ENCODE assay signal across 18 cellular contexts in genomic region chr1:243597383-243597782, GRCh38.
DNase-seq lines count a peak whose midpoint lies in the region; ATAC-seq, FAIRE-seq and TF ChIP-seq lines count a peak whose summit lies in the region.
"Had no signal": no experiment of that assay in that cellular context is flagged by ENCODE, and none has a peak within 500 bp of the region (broad histone marks: within the 10 kb centered on the region; RNA-seq: fewer than 3 reads in every experiment).

No MANE protein-coding gene starts in this region.

- no peak overlapping the region for H4K12ac ChIP-seq in trophoblast cell (ENCODE audit: low read depth, low read length)

- TF ChIP-seq RAD21 in SK-N-SH (IDR thresholded peaks at IDR 0.05; ENCODE audit: low read length), result no peak

- H2BK12ac ChIP-seq in trophoblast cell (ENCODE audit: low read length), result no peak overlapping the region

- peaks cover 8% of the 10 kb centered on the region for H3K9me3 Mint-ChIP-seq in chondrocyte (ENCODE audit: low read depth)

- H3K27ac Mint-ChIP-seq in chondrocyte (ENCODE audit: unreplicated experiment), result peak overlapping the region; percentile 68

- TF ChIP-seq EP300 in SK-N-SH (IDR thresholded peaks at IDR 0.05; ENCODE audit: borderline replicate concordance in 1 of 2, low read depth in 1 of 2, low read length in 1 of 2), result no peak

- H3K14ac ChIP-seq in trophoblast cell (ENCODE audit: low read length), result no peak overlapping the region

- no peak for FAIRE-seq in RCC 7860 (lab: Jason Lieb, UNC)
- FAIRE-seq: A549 had no signal

- H3K79me2 ChIP-seq in SK-N-SH (ENCODE audit: insufficient read depth) (peaks cover 12% of the 10 kb centered on the region; the same call in 1 of the 2 replicates), trophoblast cell (ENCODE audit: control insufficient read depth, insufficient read depth, low read length, poor library complexity) (no peaks in the 10 kb centered on the region), OCI-LY7 (ENCODE audit: insufficient read depth, low read depth, low read length) (no peaks in the 10 kb centered on the region)

- intact Hi-C loops in OCI-LY7 (cut with micrococcal nuclease; ENCODE audit: unreplicated experiment), result no loop called here

- CTCF ChIA-PET in SK-N-SH (lab: Yijun Ruan, JAX), result no interaction called here
- CTCF ChIA-PET in OCI-LY7 (lab: Charles Lee; ENCODE audit: unreplicated experiment), result no interaction called here

- no peak for TF ChIP-seq CTCF in SK-N-SH (IDR thresholded peaks at IDR 0.05)
- no peak for TF ChIP-seq CTCF in chondrocyte (IDR thresholded peaks at IDR 0.05)
- TF ChIP-seq CTCF in OCI-LY7 (conservative IDR thresholded peaks at IDR 0.05; ENCODE audit: low read length), result no peak

- no peaks in the 10 kb centered on the region for H3K27me3 Mint-ChIP-seq in chondrocyte (ENCODE audit: low read depth)

- POLR2A ChIA-PET in SK-N-SH (lab: Yijun Ruan, JAX), result no interaction called here
- POLR2A ChIA-PET in OCI-LY7 (lab: Charles Lee), result no interaction called here

- no peak overlapping the region for H3K18ac ChIP-seq in trophoblast cell (ENCODE audit: low read length)

- over 99% methylated on average over 3 of the region's 3 CpGs for WGBS in SK-N-SH (ENCODE audit: low lambda C conversion rate)
- no CpG with 5 or more reads among the region's 3 CpGs for WGBS in trophoblast cell (ENCODE audit: extremely low coverage, insufficient coverage, insufficient read length)

- peaks cover 9% of the 10 kb centered on the region for H3K36me3 Mint-ChIP-seq in chondrocyte (ENCODE audit: low read depth)

- H4K20me1 ChIP-seq in SK-N-SH (ENCODE audit: insufficient read depth), result no peaks in the 10 kb centered on the region
- no peaks in the 10 kb centered on the region for H4K20me1 ChIP-seq in OCI-LY7 (ENCODE audit: insufficient read depth, low read length)

- ATAC-seq in SK-N-SH treated with all-trans-retinoic acid at 6 μM for 48 hours (no peak), HG02642 (IDR thresholded peaks at IDR 0.05; ENCODE audit: poor library complexity, unreplicated experiment) (no peak)
- no peak for ATAC-seq in activated CD4-positive, CD25-positive, alpha-beta regulatory T cell treated with anti-CD3 and anti-CD28 coated beads, Interleukin-2, amount 50 U/mL, for 24 hours
- ATAC-seq: A549, esophagus mucosa, heart left ventricle, Panc1 had no signal

- H3K4ac ChIP-seq in trophoblast cell (ENCODE audit: low read depth, low read length), result no peak overlapping the region

- H3K4me1 Mint-ChIP-seq in chondrocyte (ENCODE audit: low read depth), result peaks cover 25% of the 10 kb centered on the region

- H3K4me2 ChIP-seq in SK-N-SH, result no peak overlapping the region
- no peak overlapping the region for H3K4me2 ChIP-seq in trophoblast cell (ENCODE audit: low read length)
- H3K4me2 ChIP-seq in OCI-LY7 (ENCODE audit: low read length), result no peak overlapping the region
- H3K4me2 ChIP-seq: A549 had no signal

- H3K4me3 ChIP-seq in SK-N-SH (ENCODE audit: low read depth in 2 of 2, low read length in 1 of 2), result no peak overlapping the region
- H3K4me3 ChIP-seq in trophoblast cell (ENCODE audit: low read depth, low read length), result no peak overlapping the region
- H3K4me3 ChIP-seq in OCI-LY7 (ENCODE audit: low read depth, low read length, poor library complexity, severe bottlenecking), result no peak overlapping the region
- H3K4me3 ChIP-seq: A549, colonic mucosa, heart left ventricle, sigmoid colon had no signal

- peaks cover 45% of the 10 kb centered on the region for H3F3A ChIP-seq in SK-N-SH (replicated peaks; ENCODE audit: insufficient read depth)

- H3K4me3 Mint-ChIP-seq in chondrocyte (ENCODE audit: unreplicated experiment), result no peak overlapping the region

- H2BK5ac ChIP-seq in trophoblast cell (ENCODE audit: low read depth, low read length, poor library complexity), result no peak overlapping the region

- BruUV-seq in OCI-LY7 (replicated peaks; lab: Mats Ljungman, UMichigan), result no TSS peak

- no peaks in the 10 kb centered on the region for H3K27me3 ChIP-seq in SK-N-SH (ENCODE audit: insufficient read depth)
- no peaks in the 10 kb centered on the region for H3K27me3 ChIP-seq in trophoblast cell (ENCODE audit: insufficient read depth, low read length)
- H3K27me3 ChIP-seq: colonic mucosa, heart left ventricle, sigmoid colon had no signal

- no peak overlapping the region for H4K8ac ChIP-seq in trophoblast cell (ENCODE audit: low read depth, low read length)

- H3K27ac ChIP-seq in SK-N-SH (ENCODE audit: low read depth in 2 of 2, low read length in 1 of 2) (peak overlapping the region in 1 of 2 experiments; percentile 89; a peak in 2 of 4 replicates), trophoblast cell (ENCODE audit: low read depth, low read length) (no peak overlapping the region), OCI-LY7 (ENCODE audit: low read depth, low read length, poor library complexity, severe bottlenecking) (no peak overlapping the region)
- H3K27ac ChIP-seq: A549, colonic mucosa, heart left ventricle, sigmoid colon had no signal

- H3K4me1 ChIP-seq in SK-N-SH (ENCODE audit: control insufficient read depth in 1 of 2, insufficient read depth in 2 of 2, low read depth in 1 of 2, low read length in 1 of 2), result peaks cover 7 to 10% of the 10 kb centered on the region in 2 experiments; a peak in 3 of 4 replicates
- H3K4me1 ChIP-seq in trophoblast cell (ENCODE audit: control insufficient read depth in 1 of 2, insufficient read depth in 2 of 2, low read length in 2 of 2), result no peaks in the 10 kb centered on the region
- no peaks in the 10 kb centered on the region for H3K4me1 ChIP-seq in OCI-LY7 (ENCODE audit: insufficient read depth, low read length, poor library complexity, severe bottlenecking)
- H3K4me1 ChIP-seq: A549, colonic mucosa had no signal

- H3K9me2 ChIP-seq in SK-N-SH, result no peaks in the 10 kb centered on the region
- H3K9me2 ChIP-seq in OCI-LY7 (ENCODE audit: insufficient read depth, low read length), result no peaks in the 10 kb centered on the region

- no peaks in the 10 kb centered on the region for H3K79me1 ChIP-seq in trophoblast cell (ENCODE audit: low read length)

- H3K9me3 ChIP-seq in SK-N-SH, result peaks cover 6% of the 10 kb centered on the region; the same call in 1 of the 2 replicates
- H3K9me3 ChIP-seq in trophoblast cell (ENCODE audit: insufficient read depth, low read depth, low read length), result no peaks in the 10 kb centered on the region
- no peaks in the 10 kb centered on the region for H3K9me3 ChIP-seq in OCI-LY7 (ENCODE audit: low read length)
- H3K9me3 ChIP-seq: colonic mucosa had no signal

- H3K23ac ChIP-seq in trophoblast cell (ENCODE audit: low read length), result no peak overlapping the region

- H3K9ac ChIP-seq in SK-N-SH (0 out of 2 replicates have a peak overlapping the region, but pooled peaks have one; percentile 0), trophoblast cell (ENCODE audit: low read length) (no peak overlapping the region)

- H2AK5ac ChIP-seq in trophoblast cell (ENCODE audit: low read length), result no peak overlapping the region

- H2AFZ ChIP-seq in SK-N-SH (ENCODE audit: low read depth) (no peak overlapping the region), trophoblast cell (ENCODE audit: insufficient read depth, low read length, poor library complexity) (no peak overlapping the region), OCI-LY7 (ENCODE audit: low read length) (no peak overlapping the region)

- DNase-seq in SK-N-SH (no peak), RCC 7860 (ENCODE audit: low spot score) (peak; percentile 54), chondrocyte (ENCODE audit: low spot score) (no peak), trophoblast cell (peak; percentile 8 to 70), OCI-LY7 (ENCODE audit: low spot score) (no peak)
- DNase-seq: activated CD4-positive, alpha-beta T cell treated with anti-CD3 and anti-CD28 coated beads for 48 hours; colonic mucosa; GDM1; heart left ventricle; occipital lobe; sigmoid colon; stimulated activated CD4-positive, alpha-beta T cell treated with anti-CD3 and anti-CD28 coated beads, Interleukin-4, amount 100 ng/mL, for 1 hour had no signal

- peaks cover 11 to 22% of the 10 kb centered on the region in 2 experiments for H3K36me3 ChIP-seq in SK-N-SH (replicated peaks in 1 of 2; ENCODE audit: control insufficient read depth in 1 of 2, insufficient read depth in 2 of 2, low read length in 1 of 2)
- peaks cover 0 to 2% of the 10 kb centered on the region in 2 experiments for H3K36me3 ChIP-seq in trophoblast cell (ENCODE audit: control insufficient read depth in 1 of 2, insufficient read depth in 2 of 2, low read length in 2 of 2)
- H3K36me3 ChIP-seq in OCI-LY7 (ENCODE audit: insufficient read depth, low read length), result no peaks in the 10 kb centered on the region
- H3K36me3 ChIP-seq: colonic mucosa, sigmoid colon had no signal

- no peak overlapping the region for H4K91ac ChIP-seq in trophoblast cell (ENCODE audit: low read depth, low read length)

- no peak overlapping the region for H2BK120ac ChIP-seq in trophoblast cell (ENCODE audit: insufficient read depth, low read length, poor library complexity)

TF ChIP-seq in SK-N-SH, 30 proteins besides CTCF, POLR2A, EP300 and RAD21:
- TF ChIP-seq YY1 (IDR thresholded peaks at IDR 0.05; ENCODE audit: low read depth) (no peak), SIN3A (IDR thresholded peaks at IDR 0.05; ENCODE audit: borderline replicate concordance, low read depth, low read length) (no peak), JUND (IDR thresholded peaks at IDR 0.05) (no peak), TCF12 (IDR thresholded peaks at IDR 0.05) (no peak)
TF ChIP-seq in SK-N-SH: peak in this region for 0.

TF ChIP-seq in SK-N-SH treated with all-trans-retinoic acid at 6 μM for 48 hours, 23 proteins besides CTCF, POLR2A, EP300 and RAD21:
- no peak for TF ChIP-seq GLIS3 (CRISPR knock-in tag; IDR thresholded peaks at IDR 0.05)
TF ChIP-seq in SK-N-SH treated with all-trans-retinoic acid at 6 μM for 48 hours: peak in this region for 0.

Comparison
In these comparisons a context has a peak if more than half of its experiments do, and no peak if none do; other contexts are left out.
1. DNase-seq: peak in RCC 7860 (single experiment) and trophoblast cell (2 of 2); none in SK-N-SH (single experiment), chondrocyte (single experiment) and OCI-LY7 (single experiment).